10 cellular contexts compared by ENCODE assay signal in the genomic region with DNA sequence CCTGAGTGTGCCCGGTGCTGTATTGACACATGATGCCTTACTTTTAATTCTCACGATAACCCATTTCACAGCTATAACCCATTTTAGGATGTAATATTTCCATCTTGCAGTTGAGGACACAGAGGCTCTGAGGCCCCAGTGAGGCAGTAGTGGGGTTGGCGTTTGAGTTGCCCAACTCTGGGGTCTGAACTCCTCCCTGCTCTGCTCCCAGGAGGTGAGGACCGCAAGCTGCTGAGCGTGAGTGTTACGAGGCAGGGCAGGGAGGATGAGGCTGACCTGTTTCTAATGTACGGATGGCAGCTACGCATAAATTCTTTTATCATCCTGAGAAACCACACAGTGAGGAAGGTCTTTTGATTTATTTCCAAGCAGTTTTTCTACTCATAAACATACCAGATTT. TPM values are rescaled to one million over a fixed set of nuclear protein-coding genes. Genes with fewer than 3 reads are reported as not detected.
A peak's percentile ranks its signal among the peaks of the same experiment; 100 is the strongest.
DNase-seq lines count a peak whose midpoint lies in the region; ATAC-seq, FAIRE-seq and TF ChIP-seq lines count a peak whose summit lies in the region.
"Had no signal": no experiment of that assay in that cellular context is flagged by ENCODE, and none has a peak within 500 bp of the region (broad histone marks: within the 10 kb centered on the region; RNA-seq: fewer than 3 reads in every experiment).

No MANE protein-coding gene starts in this region.

- ATAC-seq in activated CD8-positive, alpha-beta memory T cell treated with anti-CD3 and anti-CD28 coated beads, Interleukin-2, amount 10 ng/mL, durations not matched to agents 7 days and 5 days: no peak

- no peak for TF ChIP-seq EP300 in suprapubic skin (IDR thresholded peaks at IDR 0.05)

- no peak overlapping the region for H3K4me2 ChIP-seq in keratinocyte (ENCODE audit: control insufficient read depth, extremely low read depth, insufficient read depth, low read depth, low read length)

- no peaks in the 10 kb centered on the region for H4K20me1 ChIP-seq in keratinocyte (ENCODE audit: control insufficient read depth, extremely low read depth, insufficient read depth, low read length)

- peak overlapping the region; percentile 5 for H3K27ac Mint-ChIP-seq in activated CD8-positive, alpha-beta memory T cell treated with anti-CD3 and anti-CD28 coated beads, Interleukin-2, amount 10 ng/mL, durations not matched to agents 7 days and 5 days
- peak overlapping the region; percentile 44 for H3K27ac Mint-ChIP-seq in activated naive CD8-positive, alpha-beta T cell treated with anti-CD3 and anti-CD28 coated beads for 36 hours

- no peaks in the 10 kb centered on the region for H3K27me3 Mint-ChIP-seq in activated CD8-positive, alpha-beta memory T cell treated with anti-CD3 and anti-CD28 coated beads, Interleukin-2, amount 10 ng/mL, durations not matched to agents 7 days and 5 days
- H3K27me3 Mint-ChIP-seq in activated naive CD8-positive, alpha-beta T cell treated with anti-CD3 and anti-CD28 coated beads for 36 hours: no peaks in the 10 kb centered on the region

- H3K9me3 Mint-ChIP-seq in activated CD8-positive, alpha-beta memory T cell treated with anti-CD3 and anti-CD28 coated beads, Interleukin-2, amount 10 ng/mL, durations not matched to agents 7 days and 5 days (ENCODE audit: low read depth): no peaks in the 10 kb centered on the region
- no peaks in the 10 kb centered on the region for H3K9me3 Mint-ChIP-seq in activated naive CD8-positive, alpha-beta T cell treated with anti-CD3 and anti-CD28 coated beads for 36 hours

- dilution Hi-C loops in keratinocyte (cut with MboI; ENCODE audit: extremely low pct_ligation_motif_present, low sequenced_read_pairs): no loop called here

- 76% methylated on average over 7 of the region's 8 CpGs for WGBS in suprapubic skin

- CTCF ChIA-PET in activated CD8-positive, alpha-beta memory T cell treated with anti-CD3 and anti-CD28 coated beads, Interleukin-2, amount 10 ng/mL, durations not matched to agents 7 days and 5 days (lab: Charles Lee): interaction anchor here (0.7 to 1.5 kb wide), 4 partner anchors 9 to 34 kb away, joined by 3 to 4 read pairs (median 4); partner anchors contain the start of genes KYAT1 and LRRC8A

- H3K36me3 Mint-ChIP-seq in activated CD8-positive, alpha-beta memory T cell treated with anti-CD3 and anti-CD28 coated beads, Interleukin-2, amount 10 ng/mL, durations not matched to agents 7 days and 5 days: peaks cover 34% of the 10 kb centered on the region
- H3K36me3 Mint-ChIP-seq in activated naive CD8-positive, alpha-beta T cell treated with anti-CD3 and anti-CD28 coated beads for 36 hours: peaks cover 20% of the 10 kb centered on the region

- peak overlapping the region; percentile 80 for H3K9ac ChIP-seq in keratinocyte (ENCODE audit: control insufficient read depth, extremely low read depth, insufficient read depth, low read length)

- no peak for FAIRE-seq in keratinocyte (lab: Jason Lieb, UNC)

- TF ChIP-seq CTCF in keratinocyte (optimal IDR thresholded peaks at IDR 0.05 in 1 of 3, IDR thresholded peaks at IDR 0.05 in 1 of 3, conservative IDR thresholded peaks at IDR 0.05 in 1 of 3; ENCODE audit: extremely low read depth in 1 of 3, insufficient read depth in 2 of 3, low read length in 3 of 3): no peak
- TF ChIP-seq CTCF in suprapubic skin (IDR thresholded peaks at IDR 0.05): no peak

- peaks cover 54% of the 10 kb centered on the region for H3K4me1 Mint-ChIP-seq in activated CD8-positive, alpha-beta memory T cell treated with anti-CD3 and anti-CD28 coated beads, Interleukin-2, amount 10 ng/mL, durations not matched to agents 7 days and 5 days
- H3K4me1 Mint-ChIP-seq in activated naive CD8-positive, alpha-beta T cell treated with anti-CD3 and anti-CD28 coated beads for 36 hours: peaks cover 28% of the 10 kb centered on the region

- H2AFZ ChIP-seq in keratinocyte (ENCODE audit: control insufficient read depth, low read length): no peak overlapping the region

- H3K4me3 ChIP-seq in keratinocyte (ENCODE audit: control insufficient read depth in 2 of 3, extremely low read depth in 1 of 3, insufficient read depth in 2 of 3, low read depth in 1 of 3, low read length in 3 of 3) (no peak overlapping the region), suprapubic skin (no peak overlapping the region)
- H3K4me3 ChIP-seq: mucosa of descending colon had no signal

- no peaks in the 10 kb centered on the region for H3K9me1 ChIP-seq in keratinocyte (ENCODE audit: control insufficient read depth, extremely low read depth, insufficient read depth, low read length)

- no peak overlapping the region for H3K4me3 Mint-ChIP-seq in activated CD8-positive, alpha-beta memory T cell treated with anti-CD3 and anti-CD28 coated beads, Interleukin-2, amount 10 ng/mL, durations not matched to agents 7 days and 5 days
- H3K4me3 Mint-ChIP-seq in activated naive CD8-positive, alpha-beta T cell treated with anti-CD3 and anti-CD28 coated beads for 36 hours: no peak overlapping the region

- peak overlapping the region; percentile 93 for H3K27ac ChIP-seq in keratinocyte (ENCODE audit: control insufficient read depth, insufficient read depth, low read length)
- peak overlapping the region; percentile 93 for H3K27ac ChIP-seq in suprapubic skin

- no peak for TF ChIP-seq POLR2A in suprapubic skin (IDR thresholded peaks at IDR 0.05)

- no peaks in the 10 kb centered on the region for H3K27me3 ChIP-seq in keratinocyte (ENCODE audit: control insufficient read depth, extremely low read depth, insufficient read depth, low read length)
- H3K27me3 ChIP-seq in suprapubic skin: no peaks in the 10 kb centered on the region

- H3K4me1 ChIP-seq in keratinocyte (ENCODE audit: control insufficient read depth, extremely low read depth, insufficient read depth, low read length) (peaks cover 64% of the 10 kb centered on the region), suprapubic skin (peaks cover 86% of the 10 kb centered on the region)

- H3K36me3 ChIP-seq in keratinocyte (ENCODE audit: control insufficient read depth in 2 of 2, extremely low read depth in 1 of 2, insufficient read depth in 2 of 2, low read length in 2 of 2) (peaks cover 14 to 48% of the 10 kb centered on the region in 2 experiments), suprapubic skin (peaks cover 19% of the 10 kb centered on the region)

- peaks cover 57% of the 10 kb centered on the region for H3K79me2 ChIP-seq in keratinocyte (ENCODE audit: control insufficient read depth, insufficient read depth, low read length)

- no peak for DNase-seq in activated CD8-positive, alpha-beta memory T cell treated with anti-CD3 and anti-CD28 coated beads, Interleukin-2, amount 10 ng/mL, durations not matched to agents 7 days and 5 days
- no peak for DNase-seq in activated CD8-positive, alpha-beta memory T cell treated with anti-CD3 and anti-CD28 coated beads, Interleukin-2, amount 50 U/mL, for 4 hours
- DNase-seq in activated naive CD8-positive, alpha-beta T cell treated with anti-CD3 and anti-CD28 coated beads for 36 hours: no peak
- DNase-seq in keratinocyte (ENCODE audit: low read depth, low spot score) (no peak), suprapubic skin (ENCODE audit: low spot score in 2 of 2) (peak in 1 of 2 donors; percentile 74), NCI-H82 (lab: John Stamatoyannopoulos, UW) (no peak), NK-92 (lab: John Stamatoyannopoulos, UW; ENCODE audit: unreplicated experiment) (no peak), NCI-H226 (no peak)
- DNase-seq: mucosa of descending colon, NCI-H1092 treated with DMSO at 0.1 percent for 48 hours had no signal

- no peaks in the 10 kb centered on the region for H3K9me3 ChIP-seq in keratinocyte (ENCODE audit: control insufficient read depth, low read depth, low read length)
- no peaks in the 10 kb centered on the region for H3K9me3 ChIP-seq in suprapubic skin
- H3K9me3 ChIP-seq: mucosa of descending colon had no signal

RNA-seq across cellular contexts. Expression of gene LRRC8A, which starts 11.4 kb away (rescaled TPM):
- total RNA-seq in activated CD8-positive, alpha-beta memory T cell treated with anti-CD3 and anti-CD28 coated beads, Interleukin-2, amount 10 ng/mL, durations not matched to agents 7 days and 5 days: 10 to 100 TPM; 25.6 to 26.7 TPM
- 10 to 100 TPM; 19.9 to 20.3 TPM for total RNA-seq in activated naive CD8-positive, alpha-beta T cell treated with anti-CD3 and anti-CD28 coated beads for 36 hours
- polyA plus RNA-seq in keratinocyte: 88.3 to 127 TPM (median 109 TPM) in 3 replicates
- 51.1 TPM for polyA plus RNA-seq in keratinocyte (2011; ENCODE audit: low read depth)
- 77.7 and 119 TPM in 2 replicates for polyA plus RNA-seq in keratinocyte (2011; cell fraction: cytosol; rRNA removed)
- 143 and 183 TPM in 2 replicates for polyA plus RNA-seq in keratinocyte (2011; cell fraction: nucleus; rRNA removed)
- 109 and 130 TPM in 2 replicates for polyA plus RNA-seq in keratinocyte (2012; ENCODE audit: low replicate concordance)
- polyA minus RNA-seq in keratinocyte: 154 to 426 TPM (median 169 TPM) in 3 replicates
- 129 TPM for polyA minus RNA-seq in keratinocyte (2011; cell fraction: cytosol; rRNA and poly(A)+ RNA removed)
- 118 and 144 TPM in 2 replicates for polyA minus RNA-seq in keratinocyte (2011; cell fraction: nucleus; rRNA and poly(A)+ RNA removed)
- 100 to 1,000 TPM in 3 of 4 donors, 10 to 100 TPM in 1; 77.3 to 127 (median 108) TPM for total RNA-seq in suprapubic skin

RNA-seq across cellular contexts. Expression of gene KYAT1, which starts 11.6 kb away (rescaled TPM):
- 10 to 100 TPM; 12.7 to 20.6 TPM for total RNA-seq in activated CD8-positive, alpha-beta memory T cell treated with anti-CD3 and anti-CD28 coated beads, Interleukin-2, amount 10 ng/mL, durations not matched to agents 7 days and 5 days
- total RNA-seq in activated naive CD8-positive, alpha-beta T cell treated with anti-CD3 and anti-CD28 coated beads for 36 hours: 1 to 10 TPM; 7.4 to 9.4 TPM
- polyA plus RNA-seq in keratinocyte: 10.9 to 13.9 TPM (median 13.9 TPM) in 3 replicates
- 0.94 TPM for polyA plus RNA-seq in keratinocyte (2011; ENCODE audit: low read depth)
- polyA plus RNA-seq in keratinocyte (2011; cell fraction: cytosol; rRNA removed): 7.3 and 10.5 TPM in 2 replicates
- polyA plus RNA-seq in keratinocyte (2011; cell fraction: nucleus; rRNA removed): 16.3 and 20.8 TPM in 2 replicates
- polyA plus RNA-seq in keratinocyte (2012; ENCODE audit: low replicate concordance): 5.3 and 10.5 TPM in 2 replicates
- polyA minus RNA-seq in keratinocyte: 6.9 to 19.5 TPM (median 10.4 TPM) in 3 replicates
- polyA minus RNA-seq in keratinocyte (2011; cell fraction: cytosol; rRNA and poly(A)+ RNA removed): 9.8 TPM
- polyA minus RNA-seq in keratinocyte (2011; cell fraction: nucleus; rRNA and poly(A)+ RNA removed): 4.2 and 5.6 TPM in 2 replicates
- total RNA-seq in suprapubic skin: 10 to 100 TPM; 10.6 to 17.1 (median 14.6) TPM

RNA-seq across cellular contexts. Expression of gene PHYHD1, which starts 27.4 kb away (rescaled TPM):
- total RNA-seq in activated CD8-positive, alpha-beta memory T cell treated with anti-CD3 and anti-CD28 coated beads, Interleukin-2, amount 10 ng/mL, durations not matched to agents 7 days and 5 days: under 1 TPM; 0.47 to 0.63 TPM
- total RNA-seq in activated naive CD8-positive, alpha-beta T cell treated with anti-CD3 and anti-CD28 coated beads for 36 hours: under 1 TPM; 0.49 to 0.52 TPM
- 4.6 to 5.2 TPM (median 4.7 TPM) in 3 replicates for polyA plus RNA-seq in keratinocyte
- polyA plus RNA-seq in keratinocyte (2011; ENCODE audit: low read depth): 1.3 TPM
- 3.6 and 6.2 TPM in 2 replicates for polyA plus RNA-seq in keratinocyte (2011; cell fraction: cytosol; rRNA removed)
- 4.1 and 7.8 TPM in 2 replicates for polyA plus RNA-seq in keratinocyte (2011; cell fraction: nucleus; rRNA removed)
- 4.0 and 6.0 TPM in 2 replicates for polyA plus RNA-seq in keratinocyte (2012; ENCODE audit: low replicate concordance)
- polyA minus RNA-seq in keratinocyte: 4.2 to 5.9 TPM (median 4.5 TPM) in 3 replicates
- polyA minus RNA-seq in keratinocyte (2011; cell fraction: cytosol; rRNA and poly(A)+ RNA removed): 4.0 TPM
- 2.0 and 2.9 TPM in 2 replicates for polyA minus RNA-seq in keratinocyte (2011; cell fraction: nucleus; rRNA and poly(A)+ RNA removed)
- 10 to 100 TPM; 39.1 to 73.5 (median 49.5) TPM for total RNA-seq in suprapubic skin

RNA-seq across cellular contexts. Expression of gene DOLK, which starts 54.0 kb away (rescaled TPM):
- total RNA-seq in activated CD8-positive, alpha-beta memory T cell treated with anti-CD3 and anti-CD28 coated beads, Interleukin-2, amount 10 ng/mL, durations not matched to agents 7 days and 5 days: 10 to 100 TPM in 1 of 2 experiments, 1 to 10 TPM in 1; 7.7 to 11.1 TPM
- 10 to 100 TPM; 10.1 to 11.3 TPM for total RNA-seq in activated naive CD8-positive, alpha-beta T cell treated with anti-CD3 and anti-CD28 coated beads for 36 hours
- polyA plus RNA-seq in keratinocyte: 21.8 to 33.5 TPM (median 27.1 TPM) in 3 replicates
- 3.1 TPM for polyA plus RNA-seq in keratinocyte (2011; ENCODE audit: low read depth)
- 12.1 and 12.4 TPM in 2 replicates for polyA plus RNA-seq in keratinocyte (2011; cell fraction: cytosol; rRNA removed)
- polyA plus RNA-seq in keratinocyte (2011; cell fraction: nucleus; rRNA removed): 38.8 and 40.3 TPM in 2 replicates
- polyA plus RNA-seq in keratinocyte (2012; ENCODE audit: low replicate concordance): 13.1 and 23.2 TPM in 2 replicates
- 40.4 to 52.8 TPM (median 50.8 TPM) in 3 replicates for polyA minus RNA-seq in keratinocyte
- 24.6 TPM for polyA minus RNA-seq in keratinocyte (2011; cell fraction: cytosol; rRNA and poly(A)+ RNA removed)
- polyA minus RNA-seq in keratinocyte (2011; cell fraction: nucleus; rRNA and poly(A)+ RNA removed): 30.9 and 33.5 TPM in 2 replicates
- total RNA-seq in suprapubic skin: 10 to 100 TPM in 3 of 4 donors, 1 to 10 TPM in 1; 5.2 to 12.7 (median 10.8) TPM

RNA-seq across cellular contexts. Expression of gene NUP188, which starts 54.1 kb away (rescaled TPM):
- 100 to 1,000 TPM in 1 of 2 experiments, 10 to 100 TPM in 1; 88.0 to 108 TPM for total RNA-seq in activated CD8-positive, alpha-beta memory T cell treated with anti-CD3 and anti-CD28 coated beads, Interleukin-2, amount 10 ng/mL, durations not matched to agents 7 days and 5 days
- total RNA-seq in activated naive CD8-positive, alpha-beta T cell treated with anti-CD3 and anti-CD28 coated beads for 36 hours: 100 to 1,000 TPM; 128 to 130 TPM
- 25.6 to 56.3 TPM (median 31.1 TPM) in 3 replicates for polyA plus RNA-seq in keratinocyte
- 19.4 TPM for polyA plus RNA-seq in keratinocyte (2011; ENCODE audit: low read depth)
- polyA plus RNA-seq in keratinocyte (2011; cell fraction: cytosol; rRNA removed): 26.2 and 29.1 TPM in 2 replicates
- polyA plus RNA-seq in keratinocyte (2011; cell fraction: nucleus; rRNA removed): 67.0 and 73.7 TPM in 2 replicates
- polyA plus RNA-seq in keratinocyte (2012; ENCODE audit: low replicate concordance): 15.6 and 37.3 TPM in 2 replicates
- polyA minus RNA-seq in keratinocyte: 92.5 to 239 TPM (median 127 TPM) in 3 replicates
- 62.2 TPM for polyA minus RNA-seq in keratinocyte (2011; cell fraction: cytosol; rRNA and poly(A)+ RNA removed)
- 88.4 and 120 TPM in 2 replicates for polyA minus RNA-seq in keratinocyte (2011; cell fraction: nucleus; rRNA and poly(A)+ RNA removed)
- 100 to 1,000 TPM in 1 of 4 donors, 10 to 100 TPM in 3; 53.6 to 104 (median 60.6) TPM for total RNA-seq in suprapubic skin

Comparison
In these comparisons a context has a peak if more than half of its experiments do, and no peak if none do; other contexts are left out.
1. RNA of gene PHYHD1, which starts 27.4 kb away (total RNA-seq): 39.1 to 73.5 TPM in suprapubic skin; 0.47 to 0.63 TPM in activated CD8-positive, alpha-beta memory T cell treated with anti-CD3 and anti-CD28 coated beads, Interleukin-2, amount 10 ng/mL, durations not matched to agents 7 days and 5 days and 0.49 to 0.52 TPM in activated naive CD8-positive, alpha-beta T cell treated with anti-CD3 and anti-CD28 coated beads for 36 hours; every median in the first group is over 10 times any median in the second.